Comparison of ENCODE assay signal across 8 cellular contexts in the genomic region with DNA sequence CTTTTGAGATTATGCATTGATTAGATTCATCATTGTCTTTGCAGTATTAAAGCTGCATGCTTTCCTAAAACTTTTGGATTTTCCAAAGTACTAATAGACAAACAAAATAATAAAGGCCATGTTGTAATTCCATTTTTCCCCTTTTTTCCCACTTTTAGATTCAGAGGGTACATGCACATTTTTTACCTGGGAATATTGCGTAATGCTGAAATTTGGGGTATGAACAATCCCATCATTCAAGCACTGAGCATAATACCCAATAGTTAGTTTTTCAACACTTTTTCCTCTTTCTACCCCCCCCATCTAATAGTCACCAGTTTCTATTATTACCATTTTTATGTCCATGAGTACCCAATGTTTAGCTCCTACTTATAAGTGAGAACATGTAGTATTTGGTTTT.
"Had no signal": no experiment of that assay in that cellular context is flagged by ENCODE, and none has a peak within 500 bp of the region (broad histone marks: within the 10 kb centered on the region; RNA-seq: fewer than 3 reads in every experiment).

No MANE protein-coding gene starts in this region.

- DNase-seq: GDM1, GF-D8 had no signal

- FAIRE-seq: G401.6, GM12878, GM12891, GM12892, GM18507, GM19239 had no signal

- H3K4me3 ChIP-seq: GM12878 had no signal

- ATAC-seq: GM12878 had no signal
